Comparison of ENCODE assay signal across 9 cellular contexts in the genomic region with DNA sequence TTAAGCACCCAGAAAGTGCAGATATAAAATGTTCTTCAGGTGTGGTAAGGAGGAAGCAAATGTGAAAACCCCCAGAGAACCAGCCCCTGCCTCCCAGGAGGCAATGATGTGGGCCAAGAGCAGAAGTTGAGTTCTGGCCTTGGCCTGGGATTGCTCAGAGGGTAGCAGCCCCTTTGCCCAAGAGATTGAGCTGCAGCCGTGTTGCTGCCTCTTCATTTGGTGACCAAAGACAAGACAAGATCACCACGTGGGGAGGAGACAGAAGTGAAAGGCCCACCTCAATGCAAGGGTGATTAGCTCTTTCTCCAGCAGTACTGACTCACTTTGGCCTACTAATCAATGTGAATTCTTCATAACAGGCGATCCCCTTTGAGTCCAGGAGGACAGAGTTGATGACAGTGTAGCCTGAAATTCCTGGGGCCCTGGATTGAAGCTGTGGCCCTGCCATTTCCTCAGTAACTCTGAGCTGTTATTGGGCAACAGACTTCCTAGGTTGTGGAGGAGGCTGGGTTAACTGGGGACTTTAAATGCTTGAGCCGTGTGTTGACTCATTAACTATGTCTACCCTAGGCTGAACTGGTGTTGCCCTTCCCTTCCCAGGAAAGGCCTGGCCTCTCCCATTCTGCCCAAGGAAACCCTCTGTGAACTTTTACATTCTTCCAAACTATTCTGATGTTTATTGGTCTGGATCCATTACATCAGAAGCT.
DNase-seq lines count a peak whose midpoint lies in the region; ATAC-seq and TF ChIP-seq lines count a peak whose summit lies in the region.
"Had no signal": no experiment of that assay in that cellular context is flagged by ENCODE, and none has a peak within 500 bp of the region (broad histone marks: within the 10 kb centered on the region; RNA-seq: fewer than 3 reads in every experiment).

No MANE protein-coding gene starts in this region.

- no peak overlapping the region for H3K4me3 Mint-ChIP-seq in activated CD8-positive, alpha-beta T cell treated with anti-CD3 and anti-CD28 coated beads for 36 hours

- no peak for DNase-seq in activated CD8-positive, alpha-beta T cell treated with anti-CD3 and anti-CD28 coated beads for 36 hours
- DNase-seq in lung microvascular endothelial cell (ENCODE audit: low read depth in 2 of 2): peak; percentile 29 to 89
- DNase-seq in mucosa of gallbladder (ENCODE audit: low spot score): no peak
- DNase-seq in UCSD-AML1 (lab: John Stamatoyannopoulos, UW; ENCODE audit: unreplicated experiment): no peak
- DNase-seq: NCI-H524 treated with DMSO at 0.1 percent for 48 hours had no signal

- peak overlapping the region; percentile 64 for H3K27ac Mint-ChIP-seq in activated CD8-positive, alpha-beta T cell treated with anti-CD3 and anti-CD28 coated beads for 36 hours

- H3K27me3 Mint-ChIP-seq in activated CD8-positive, alpha-beta T cell treated with anti-CD3 and anti-CD28 coated beads for 36 hours: no peaks in the 10 kb centered on the region

- ATAC-seq in GM18498 (IDR thresholded peaks at IDR 0.05; ENCODE audit: unreplicated experiment) (peak; percentile 20), HG03060 (IDR thresholded peaks at IDR 0.05; ENCODE audit: low read depth, unreplicated experiment) (peak; percentile 22), HG02623 (IDR thresholded peaks at IDR 0.05; ENCODE audit: unreplicated experiment) (no peak), GM18858 (IDR thresholded peaks at IDR 0.05; ENCODE audit: unreplicated experiment) (no peak)
- no peak for ATAC-seq in activated CD8-positive, alpha-beta T cell treated with anti-CD3 and anti-CD28 coated beads for 36 hours

- CTCF ChIA-PET in activated CD8-positive, alpha-beta T cell treated with anti-CD3 and anti-CD28 coated beads for 36 hours (lab: Charles Lee): interaction anchor here (0.9 to 1.1 kb wide), 2 partner anchors 10 to 195 kb away, joined by 3 to 4 read pairs; no protein-coding TSS in a partner anchor

- peaks cover 19% of the 10 kb centered on the region for H3K36me3 Mint-ChIP-seq in activated CD8-positive, alpha-beta T cell treated with anti-CD3 and anti-CD28 coated beads for 36 hours (ENCODE audit: low read depth)

- no peaks in the 10 kb centered on the region for H3K9me3 Mint-ChIP-seq in activated CD8-positive, alpha-beta T cell treated with anti-CD3 and anti-CD28 coated beads for 36 hours

- H3K4me1 Mint-ChIP-seq in activated CD8-positive, alpha-beta T cell treated with anti-CD3 and anti-CD28 coated beads for 36 hours (ENCODE audit: low read depth): peaks cover 55% of the 10 kb centered on the region

- TF ChIP-seq CTCF in activated CD8-positive, alpha-beta T cell treated with anti-CD3 and anti-CD28 coated beads for 36 hours (IDR thresholded peaks at IDR 0.05): no peak

- POLR2A ChIA-PET in activated CD8-positive, alpha-beta T cell treated with anti-CD3 and anti-CD28 coated beads for 36 hours (lab: Charles Lee): interaction anchor here (1.0 to 2.6 kb wide), 5 partner anchors 9 to 234 kb away, joined by 3 to 18 read pairs (median 4); partner anchors contain the start of gene EIF4A2

- intact Hi-C loops in activated CD8-positive, alpha-beta T cell treated with anti-CD3 and anti-CD28 coated beads for 36 hours (cut with micrococcal nuclease): no loop called here

Comparison
In these comparisons a context has a peak if more than half of its experiments do, and no peak if none do; other contexts are left out.
1. ATAC-seq: peak in GM18498 (single experiment) and HG03060 (single experiment); none in activated CD8-positive, alpha-beta T cell treated with anti-CD3 and anti-CD28 coated beads for 36 hours (single experiment), HG02623 (single experiment) and GM18858 (single experiment).
2. DNase-seq: peak in lung microvascular endothelial cell (2 of 2); none in activated CD8-positive, alpha-beta T cell treated with anti-CD3 and anti-CD28 coated beads for 36 hours (single experiment), mucosa of gallbladder (single experiment) and UCSD-AML1 (single experiment).